ENCODE assay signal across 8 cellular contexts in genomic region chr13:73090116-73090811, GRCh38. TPM values are rescaled to one million over a fixed set of nuclear protein-coding genes. Genes with fewer than 3 reads are reported as not detected.
A peak's percentile ranks its signal among the peaks of the same experiment; 100 is the strongest.
DNase-seq lines count a peak whose midpoint lies in the region; ATAC-seq and TF ChIP-seq lines count a peak whose summit lies in the region.

No MANE protein-coding gene starts in this region.

- in situ Hi-C loops in astrocyte of the spinal cord (cut with HindIII; ENCODE audit: low sequenced_read_pairs) (no loop called here), GM13977 (cut with MboI; ENCODE audit: low pct_unique_long_range_greater_than_20kb, low sequenced_read_pairs, unreplicated experiment) (no loop called here)

- no peaks in the 10 kb centered on the region for H3K4me1 Mint-ChIP-seq in neural progenitor cell

- no peak overlapping the region for H2AFZ ChIP-seq in neural progenitor cell (replicated peaks)

- no peak for ATAC-seq in GM21528 (IDR thresholded peaks at IDR 0.05; ENCODE audit: low FRiP score, unreplicated experiment)

- H3F3A ChIP-seq in neural progenitor cell (ENCODE audit: low read depth), result no peaks in the 10 kb centered on the region

- H3K27me3 ChIP-seq in neural progenitor cell, result no peaks in the 10 kb centered on the region

- no peak overlapping the region for H3K4me3 Mint-ChIP-seq in neural progenitor cell

- no peak overlapping the region for H3K27ac ChIP-seq in neural progenitor cell

- no peaks in the 10 kb centered on the region for H3K4me1 ChIP-seq in neural progenitor cell

- no peak overlapping the region for H3K27ac Mint-ChIP-seq in neural progenitor cell

- no peaks in the 10 kb centered on the region for H3K79me2 ChIP-seq in neural progenitor cell (ENCODE audit: low read depth)

- H3K36me3 ChIP-seq in neural progenitor cell, result no peaks in the 10 kb centered on the region

- peaks cover 2% of the 10 kb centered on the region for H3K27me3 Mint-ChIP-seq in neural progenitor cell (ENCODE audit: insufficient read depth, low read depth)

- no peak overlapping the region for H3K4me2 ChIP-seq in neural progenitor cell

- H3K9ac ChIP-seq in neural progenitor cell, result no peak overlapping the region

- DNase-seq in activated CD4-positive, alpha-beta T cell treated with anti-CD3 and anti-CD28 coated beads for 48 hours, result peak; percentile 5
- no peak for DNase-seq in activated CD4-positive, alpha-beta T cell treated with anti-CD3 and anti-CD28 coated beads for 1 hour
- DNase-seq in M059J (ENCODE audit: low read depth) (peak; percentile 91), astrocyte of the spinal cord (ENCODE audit: low read depth, low spot score) (peak; percentile 83), mucosa of gallbladder (ENCODE audit: low spot score) (peak; percentile 75), neural progenitor cell (ENCODE audit: low spot score) (no peak), GM13977 (ENCODE audit: low spot score) (no peak)

- H3K4me3 ChIP-seq in astrocyte of the spinal cord (ENCODE audit: low read depth, low read length) (no peak overlapping the region), neural progenitor cell (no peak overlapping the region)

- no peaks in the 10 kb centered on the region for H4K20me1 ChIP-seq in neural progenitor cell (ENCODE audit: low read depth)

- no peaks in the 10 kb centered on the region for H3K36me3 Mint-ChIP-seq in neural progenitor cell

- H3K9me3 Mint-ChIP-seq in neural progenitor cell, result peaks cover 5% of the 10 kb centered on the region

- no peak for TF ChIP-seq CTCF in astrocyte of the spinal cord (IDR thresholded peaks at IDR 0.05; ENCODE audit: low read depth, low read length)
- no peak for TF ChIP-seq CTCF in neural progenitor cell (IDR thresholded peaks at IDR 0.05)
- TF ChIP-seq CTCF in GM13977 (IDR thresholded peaks at IDR 0.05; ENCODE audit: extremely low read depth, insufficient read depth, missing control alignments), result no peak

- H3K9me3 ChIP-seq in neural progenitor cell (ENCODE audit: low read depth), result no peaks in the 10 kb centered on the region

RNA-seq across cellular contexts. Expression of gene KLF5, which starts 31.5 kb away (rescaled TPM):
- 4.5 and 6.0 TPM in 2 replicates for total RNA-seq in M059J (2014; rRNA removed; shearing (Covaris generic))
- total RNA-seq in mucosa of gallbladder (164 TPM), neural progenitor cell (ENCODE audit: low replicate concordance) (0.84 and 0.96 TPM in 2 replicates)

Comparison
In these comparisons a context has a peak if more than half of its experiments do, and no peak if none do; other contexts are left out.
1. DNase-seq: peak in activated CD4-positive, alpha-beta T cell treated with anti-CD3 and anti-CD28 coated beads for 48 hours (single experiment), M059J (single experiment), astrocyte of the spinal cord (single experiment) and mucosa of gallbladder (single experiment); none in activated CD4-positive, alpha-beta T cell treated with anti-CD3 and anti-CD28 coated beads for 1 hour (single experiment), neural progenitor cell (single experiment) and GM13977 (single experiment).
2. RNA of gene KLF5, which starts 31.5 kb away (total RNA-seq): 164 TPM in mucosa of gallbladder (single experiment); 4.5 to 6.0 TPM in M059J and 0.84 to 0.96 TPM in neural progenitor cell; every median in the first group is over 10 times any median in the second.